ENCODE assay signal across 1 cellular context in the genomic region with DNA sequence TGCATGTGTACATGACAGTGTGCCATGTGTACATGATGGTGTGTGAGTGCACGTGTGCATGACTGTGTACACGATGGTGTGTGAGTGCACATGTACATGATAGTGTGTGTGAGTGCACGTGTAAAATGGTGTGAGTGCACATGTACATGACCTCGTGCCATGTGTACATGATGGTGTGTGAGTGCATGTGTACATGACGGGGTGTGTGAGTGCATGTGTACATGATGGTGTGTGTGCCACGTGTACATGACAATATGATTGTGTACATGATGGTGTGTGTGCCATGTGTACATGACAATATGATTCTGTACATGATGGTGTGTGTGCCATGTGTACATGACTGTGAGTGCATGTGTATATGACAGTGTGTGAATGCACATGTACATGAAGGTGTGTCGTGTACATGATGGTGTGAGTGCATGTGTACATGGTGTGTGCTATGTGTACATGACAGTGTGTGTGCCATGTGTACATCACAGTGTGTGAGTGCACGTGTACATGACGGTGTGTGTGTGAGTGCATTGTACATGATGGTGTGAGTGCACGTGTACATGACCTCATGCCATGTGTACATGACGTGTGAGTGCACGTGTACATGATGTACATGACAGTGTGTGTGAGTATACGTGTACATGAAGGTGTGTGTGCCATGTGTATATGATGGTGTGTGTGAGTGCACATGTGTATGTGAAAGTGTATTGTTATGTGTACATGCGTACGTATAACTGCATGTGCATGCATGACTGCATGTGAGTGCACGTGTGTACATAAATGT.
TF ChIP-seq lines count a peak whose summit lies in the region.

No MANE protein-coding gene starts in this region.

TF ChIP-seq in K562, 482 proteins besides CTCF, POLR2A, EP300 and RAD21 (continued from another document):
- TF ChIP-seq MGA (IDR thresholded peaks at IDR 0.05) = no peak
- no peak for TF ChIP-seq ZNF561 (CRISPR knock-in tag; conservative IDR thresholded peaks at IDR 0.05)
- no peak for TF ChIP-seq CUX1 (CRISPR knock-in tag; IDR thresholded peaks at IDR 0.05)
- TF ChIP-seq, protein P1, sequence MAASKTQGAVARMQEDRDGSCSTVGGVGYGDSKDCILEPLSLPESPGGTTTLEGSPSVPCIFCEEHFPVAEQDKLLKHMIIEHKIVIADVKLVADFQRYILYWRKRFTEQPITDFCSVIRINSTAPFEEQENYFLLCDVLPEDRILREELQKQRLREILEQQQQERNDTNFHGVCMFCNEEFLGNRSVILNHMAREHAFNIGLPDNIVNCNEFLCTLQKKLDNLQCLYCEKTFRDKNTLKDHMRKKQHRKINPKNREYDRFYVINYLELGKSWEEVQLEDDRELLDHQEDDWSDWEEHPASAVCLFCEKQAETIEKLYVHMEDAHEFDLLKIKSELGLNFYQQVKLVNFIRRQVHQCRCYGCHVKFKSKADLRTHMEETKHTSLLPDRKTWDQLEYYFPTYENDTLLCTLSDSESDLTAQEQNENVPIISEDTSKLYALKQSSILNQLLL (CRISPR knock-in tag; IDR thresholded peaks at IDR 0.05; ENCODE audit: borderline replicate concordance) = no peak
- no peak for TF ChIP-seq CREB1 (IDR thresholded peaks at IDR 0.05)
- TF ChIP-seq CREB1 (CRISPR knock-in tag; IDR thresholded peaks at IDR 0.05) = no peak
- TF ChIP-seq DNMT1 (IDR thresholded peaks at IDR 0.05) = no peak
- no peak for TF ChIP-seq THRAP3 (IDR thresholded peaks at IDR 0.05; ENCODE audit: borderline replicate concordance)
- TF ChIP-seq PREB (CRISPR knock-in tag; IDR thresholded peaks at IDR 0.05) = no peak
- no peak for TF ChIP-seq ZBTB26 (CRISPR knock-in tag; IDR thresholded peaks at IDR 0.05)
- TF ChIP-seq, protein P2, sequence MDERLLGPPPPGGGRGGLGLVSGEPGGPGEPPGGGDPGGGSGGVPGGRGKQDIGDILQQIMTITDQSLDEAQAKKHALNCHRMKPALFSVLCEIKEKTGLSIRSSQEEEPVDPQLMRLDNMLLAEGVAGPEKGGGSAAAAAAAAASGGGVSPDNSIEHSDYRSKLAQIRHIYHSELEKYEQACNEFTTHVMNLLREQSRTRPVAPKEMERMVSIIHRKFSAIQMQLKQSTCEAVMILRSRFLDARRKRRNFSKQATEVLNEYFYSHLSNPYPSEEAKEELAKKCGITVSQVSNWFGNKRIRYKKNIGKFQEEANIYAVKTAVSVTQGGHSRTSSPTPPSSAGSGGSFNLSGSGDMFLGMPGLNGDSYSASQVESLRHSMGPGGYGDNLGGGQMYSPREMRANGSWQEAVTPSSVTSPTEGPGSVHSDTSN (CRISPR knock-in tag; IDR thresholded peaks at IDR 0.05; ENCODE audit: low read depth) = 0 out of 2 replicates have a peak, but pooled peaks have one; percentile 3
- TF ChIP-seq, protein P2 (tag; conservative IDR thresholded peaks at IDR 0.05; ENCODE audit: low read depth) = no peak
- TF ChIP-seq ZNF589 (CRISPR knock-in tag; IDR thresholded peaks at IDR 0.05; ENCODE audit: low read depth) = no peak
- TF ChIP-seq KDM1A (IDR thresholded peaks at IDR 0.05) = peak in 1 of 2 experiments; percentile 95; a peak in 2 of 4 replicates
- TF ChIP-seq STAT5A (IDR thresholded peaks at IDR 0.05; ENCODE audit: borderline replicate concordance, low read length) = peak; percentile 43; the same call in 1 of the 2 replicates
- TF ChIP-seq MAX (CRISPR knock-in tag; IDR thresholded peaks at IDR 0.05) = peak; percentile 65; the same call in 1 of the 2 replicates
- TF ChIP-seq TARDBP (IDR thresholded peaks at IDR 0.05) = no peak
- TF ChIP-seq ARID2 (IDR thresholded peaks at IDR 0.05) = peak; percentile 52; the same call in 1 of the 2 replicates
- TF ChIP-seq ZNF146 (CRISPR knock-in tag; IDR thresholded peaks at IDR 0.05; ENCODE audit: unreplicated experiment) = no peak
- TF ChIP-seq PCBP2 (IDR thresholded peaks at IDR 0.05; ENCODE audit: low read depth, low read length, poor library complexity, severe bottlenecking) = no peak
- TF ChIP-seq ZNF324 (CRISPR knock-in tag; IDR thresholded peaks at IDR 0.05) = no peak
- no peak for TF ChIP-seq NFIX (CRISPR knock-in tag; IDR thresholded peaks at IDR 0.05; ENCODE audit: low read depth)
- no peak for TF ChIP-seq KHSRP (IDR thresholded peaks at IDR 0.05)
